ENCODE assay signal across 10 cellular contexts in genomic region chr12:94618995-94619695, GRCh38. TPM values are rescaled to one million over a fixed set of nuclear protein-coding genes. Genes with fewer than 3 reads are reported as not detected.
DNase-seq lines count a peak whose midpoint lies in the region; ATAC-seq, FAIRE-seq and TF ChIP-seq lines count a peak whose summit lies in the region.
"Had no signal": no experiment of that assay in that cellular context is flagged by ENCODE, and none has a peak within 500 bp of the region (broad histone marks: within the 10 kb centered on the region; RNA-seq: fewer than 3 reads in every experiment).

No MANE protein-coding gene starts in this region.

- peaks cover 2% of the 10 kb centered on the region for H3K36me3 Mint-ChIP-seq in progenitor cell of endocrine pancreas (ENCODE audit: insufficient read depth)
- H3K36me3 Mint-ChIP-seq: WTC11 had no signal

- DNase-seq in ELF-1 (ENCODE audit: low read depth, low spot score) (peak; percentile 44), NCI-H226 (peak; percentile 96), choroid plexus epithelial cell (ENCODE audit: low read depth) (peak; percentile 85), progenitor cell of endocrine pancreas (ENCODE audit: low spot score, unreplicated experiment) (no peak), GM12891 (ENCODE audit: insufficient read length, low spot score) (no peak), NCI-H748 treated with DMSO at 0.1 percent for 48 hours (lab: John Stamatoyannopoulos, UW) (no peak)
- DNase-seq: lower lobe of right lung had no signal

- TF ChIP-seq CTCF in choroid plexus epithelial cell (conservative IDR thresholded peaks at IDR 0.05; ENCODE audit: low read depth, low read length) (no peak), progenitor cell of endocrine pancreas (IDR thresholded peaks at IDR 0.05; ENCODE audit: unreplicated experiment) (no peak)

- ATAC-seq in GM19328 (IDR thresholded peaks at IDR 0.05; ENCODE audit: unreplicated experiment) (no peak), HG03095 (IDR thresholded peaks at IDR 0.05; ENCODE audit: unreplicated experiment) (no peak)
- ATAC-seq: lower lobe of right lung, WTC11 had no signal

- H3K27me3 Mint-ChIP-seq in progenitor cell of endocrine pancreas = no peaks in the 10 kb centered on the region

- no peak for FAIRE-seq in GM12891 (lab: Jason Lieb, UNC)

- no peak for TF ChIP-seq POLR2A in GM12891 (IDR thresholded peaks at IDR 0.05; ENCODE audit: low read depth, low read length)

- no peak overlapping the region for H3K4me3 Mint-ChIP-seq in progenitor cell of endocrine pancreas (ENCODE audit: low read depth)
- H3K4me3 Mint-ChIP-seq: WTC11 had no signal

- H3K27ac Mint-ChIP-seq in progenitor cell of endocrine pancreas = peak overlapping the region; percentile 26
- H3K27ac Mint-ChIP-seq: WTC11 had no signal

- no peaks in the 10 kb centered on the region for H3K9me3 Mint-ChIP-seq in progenitor cell of endocrine pancreas (ENCODE audit: low read depth)

- H3K4me3 ChIP-seq in choroid plexus epithelial cell (ENCODE audit: low read depth, low read length) = no peak overlapping the region
- H3K4me3 ChIP-seq: lower lobe of right lung had no signal

- H3K4me1 Mint-ChIP-seq in progenitor cell of endocrine pancreas (ENCODE audit: low read depth) = peaks cover 36% of the 10 kb centered on the region

TF ChIP-seq in GM12891, 5 proteins besides CTCF, POLR2A, EP300 and RAD21:
- TF ChIP-seq PAX5 (IDR thresholded peaks at IDR 0.05; ENCODE audit: insufficient read depth, low read length, severe bottlenecking) = no peak
- TF ChIP-seq SPI1 (IDR thresholded peaks at IDR 0.05; ENCODE audit: low read depth, low read length) = no peak
- no peak for TF ChIP-seq TAF1 (IDR thresholded peaks at IDR 0.05; ENCODE audit: low read depth, low read length)
- TF ChIP-seq POLR2AphosphoS5 (IDR thresholded peaks at IDR 0.05; ENCODE audit: low read depth, low read length) = no peak
- no peak for TF ChIP-seq POU2F2 (IDR thresholded peaks at IDR 0.05; ENCODE audit: low read depth, low read length)
TF ChIP-seq in GM12891: peak in this region for 0.

RNA-seq across cellular contexts. Expression of gene TMCC3, which starts 31.2 kb away (rescaled TPM):
- total RNA-seq in progenitor cell of endocrine pancreas = 15.9 and 18.7 TPM in 2 replicates
- 8.1 TPM for polyA plus RNA-seq in GM12891 (2012; ENCODE audit: low read depth, missing spikeins)

Comparison
In these comparisons a context has a peak if more than half of its experiments do, and no peak if none do; other contexts are left out.
1. DNase-seq: peak in ELF-1 (single experiment), NCI-H226 (single experiment) and choroid plexus epithelial cell (single experiment); none in progenitor cell of endocrine pancreas (single experiment), GM12891 (single experiment) and NCI-H748 treated with DMSO at 0.1 percent for 48 hours (single experiment).